1 cellular context compared by ENCODE assay signal in genomic region chr16:14629919-14630619, GRCh38.
TF ChIP-seq lines count a peak whose summit lies in the region.

A gene with protein sequence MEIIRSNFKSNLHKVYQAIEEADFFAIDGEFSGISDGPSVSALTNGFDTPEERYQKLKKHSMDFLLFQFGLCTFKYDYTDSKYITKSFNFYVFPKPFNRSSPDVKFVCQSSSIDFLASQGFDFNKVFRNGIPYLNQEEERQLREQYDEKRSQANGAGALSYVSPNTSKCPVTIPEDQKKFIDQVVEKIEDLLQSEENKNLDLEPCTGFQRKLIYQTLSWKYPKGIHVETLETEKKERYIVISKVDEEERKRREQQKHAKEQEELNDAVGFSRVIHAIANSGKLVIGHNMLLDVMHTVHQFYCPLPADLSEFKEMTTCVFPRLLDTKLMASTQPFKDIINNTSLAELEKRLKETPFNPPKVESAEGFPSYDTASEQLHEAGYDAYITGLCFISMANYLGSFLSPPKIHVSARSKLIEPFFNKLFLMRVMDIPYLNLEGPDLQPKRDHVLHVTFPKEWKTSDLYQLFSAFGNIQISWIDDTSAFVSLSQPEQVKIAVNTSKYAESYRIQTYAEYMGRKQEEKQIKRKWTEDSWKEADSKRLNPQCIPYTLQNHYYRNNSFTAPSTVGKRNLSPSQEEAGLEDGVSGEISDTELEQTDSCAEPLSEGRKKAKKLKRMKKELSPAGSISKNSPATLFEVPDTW (minus strand): TSS chr16:14630260. CDS start chr16:14630125, 135 bp downstream.

TF ChIP-seq in HepG2, 621 proteins besides CTCF, POLR2A, EP300 and RAD21 (continued from another document and continues in another):
- TF ChIP-seq ZGPAT (CRISPR knock-in tag; IDR thresholded peaks at IDR 0.05) (peak; percentile 97; the same call in 1 of the 2 replicates), CBFB (CRISPR knock-in tag; IDR thresholded peaks at IDR 0.05) (peak; percentile 95; the same call in 1 of the 2 replicates), ZC3H13 (CRISPR knock-in tag; IDR thresholded peaks at IDR 0.05) (peak; percentile 47; the same call in 1 of the 2 replicates), ZNF20 (CRISPR knock-in tag; IDR thresholded peaks at IDR 0.05) (peak; percentile 84), ZNF430 (CRISPR knock-in tag; IDR thresholded peaks at IDR 0.05) (peak; percentile 92), SIN3A (IDR thresholded peaks at IDR 0.05; ENCODE audit: borderline replicate concordance, low read depth, low read length) (peak; percentile 97), GZF1 (CRISPR knock-in tag; IDR thresholded peaks at IDR 0.05) (peak; percentile 50; the same call in 1 of the 2 replicates), PPARG (CRISPR knock-in tag; conservative IDR thresholded peaks at IDR 0.05) (no peak; the same call in 1 of the 2 replicates), ZNF446 (CRISPR knock-in tag; IDR thresholded peaks at IDR 0.05) (peak; percentile 99), CEBPB (IDR thresholded peaks at IDR 0.05; ENCODE audit: borderline replicate concordance, low read depth, low read length) (peak; percentile 87; the same call in 1 of the 2 replicates), NR3C1 (CRISPR knock-in tag; IDR thresholded peaks at IDR 0.05) (no peak), ZSCAN22 (CRISPR knock-in tag; IDR thresholded peaks at IDR 0.05) (no peak), FOXO4 (CRISPR knock-in tag; conservative IDR thresholded peaks at IDR 0.05) (0 out of 2 replicates have a peak, but pooled peaks have one; percentile 93), ETV6 (CRISPR knock-in tag; conservative IDR thresholded peaks at IDR 0.05) (peak; percentile 85; the same call in 1 of the 2 replicates), SIX4 (CRISPR knock-in tag; IDR thresholded peaks at IDR 0.05) (peak; percentile 44; the same call in 1 of the 2 replicates), NR2F1 (CRISPR knock-in tag; IDR thresholded peaks at IDR 0.05) (no peak), MEIS1 (CRISPR knock-in tag; IDR thresholded peaks at IDR 0.05; ENCODE audit: borderline replicate concordance) (peak; percentile 85; the same call in 1 of the 2 replicates), SP140L (CRISPR knock-in tag; IDR thresholded peaks at IDR 0.05; ENCODE audit: borderline replicate concordance) (no peak), TSC22D2 (CRISPR knock-in tag; IDR thresholded peaks at IDR 0.05; ENCODE audit: borderline replicate concordance) (no peak), ATF5 (CRISPR knock-in tag; IDR thresholded peaks at IDR 0.05; ENCODE audit: low read depth) (peak; percentile 86; the same call in 1 of the 2 replicates), RAD51 (IDR thresholded peaks at IDR 0.05; ENCODE audit: borderline replicate concordance) (no peak), RBM39 (IDR thresholded peaks at IDR 0.05; ENCODE audit: low read depth, low read length, poor library complexity, severe bottlenecking) (peak; percentile 90), HDAC6 (IDR thresholded peaks at IDR 0.05; ENCODE audit: low read depth, low read length) (no peak), ZBTB7A (CRISPR knock-in tag; IDR thresholded peaks at IDR 0.05) (no peak), ZNF766 (CRISPR knock-in tag; IDR thresholded peaks at IDR 0.05; ENCODE audit: borderline replicate concordance) (peak; percentile 86; the same call in 1 of the 2 replicates), THYN1 (CRISPR knock-in tag; IDR thresholded peaks at IDR 0.05; ENCODE audit: borderline replicate concordance, low read depth) (peak; percentile 94; the same call in 1 of the 2 replicates), SP2 (CRISPR knock-in tag; IDR thresholded peaks at IDR 0.05) (0 out of 2 replicates have a peak, but pooled peaks have one; percentile 41), KAT7 (CRISPR knock-in tag; IDR thresholded peaks at IDR 0.05; ENCODE audit: borderline replicate concordance) (peak; percentile 89; the same call in 1 of the 2 replicates), DMAP1 (CRISPR knock-in tag; IDR thresholded peaks at IDR 0.05) (peak; percentile 97), SOX5 (CRISPR knock-in tag; IDR thresholded peaks at IDR 0.05; ENCODE audit: borderline replicate concordance) (peak; percentile 63; the same call in 1 of the 2 replicates), ERF (CRISPR knock-in tag; IDR thresholded peaks at IDR 0.05) (peak; percentile 97), ZNF724P (CRISPR knock-in tag; IDR thresholded peaks at IDR 0.05; ENCODE audit: borderline replicate concordance) (peak; percentile 90; the same call in 1 of the 2 replicates), CBX1 (IDR thresholded peaks at IDR 0.05; ENCODE audit: low read depth) (no peak), FOSL2 (CRISPR knock-in tag; IDR thresholded peaks at IDR 0.05) (peak; percentile 45; the same call in 1 of the 2 replicates), GABPA (IDR thresholded peaks at IDR 0.05; ENCODE audit: low read depth, low read length) (peak; percentile 69), GABPA (CRISPR knock-in tag; IDR thresholded peaks at IDR 0.05; ENCODE audit: low read depth) (peak; percentile 78), ZNF563 (CRISPR knock-in tag; IDR thresholded peaks at IDR 0.05) (peak; percentile 97)
- TF ChIP-seq, protein P1, sequence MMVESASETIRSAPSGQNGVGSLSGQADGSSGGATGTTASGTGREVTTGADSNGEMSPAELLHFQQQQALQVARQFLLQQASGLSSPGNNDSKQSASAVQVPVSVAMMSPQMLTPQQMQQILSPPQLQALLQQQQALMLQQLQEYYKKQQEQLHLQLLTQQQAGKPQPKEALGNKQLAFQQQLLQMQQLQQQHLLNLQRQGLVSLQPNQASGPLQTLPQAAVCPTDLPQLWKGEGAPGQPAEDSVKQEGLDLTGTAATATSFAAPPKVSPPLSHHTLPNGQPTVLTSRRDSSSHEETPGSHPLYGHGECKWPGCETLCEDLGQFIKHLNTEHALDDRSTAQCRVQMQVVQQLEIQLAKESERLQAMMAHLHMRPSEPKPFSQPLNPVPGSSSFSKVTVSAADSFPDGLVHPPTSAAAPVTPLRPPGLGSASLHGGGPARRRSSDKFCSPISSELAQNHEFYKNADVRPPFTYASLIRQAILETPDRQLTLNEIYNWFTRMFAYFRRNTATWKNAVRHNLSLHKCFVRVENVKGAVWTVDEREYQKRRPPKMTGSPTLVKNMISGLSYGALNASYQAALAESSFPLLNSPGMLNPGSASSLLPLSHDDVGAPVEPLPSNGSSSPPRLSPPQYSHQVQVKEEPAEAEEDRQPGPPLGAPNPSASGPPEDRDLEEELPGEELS (CRISPR knock-in tag; IDR thresholded peaks at IDR 0.05): peak; percentile 60; the same call in 1 of the 2 replicates
- TF ChIP-seq, protein P2, sequence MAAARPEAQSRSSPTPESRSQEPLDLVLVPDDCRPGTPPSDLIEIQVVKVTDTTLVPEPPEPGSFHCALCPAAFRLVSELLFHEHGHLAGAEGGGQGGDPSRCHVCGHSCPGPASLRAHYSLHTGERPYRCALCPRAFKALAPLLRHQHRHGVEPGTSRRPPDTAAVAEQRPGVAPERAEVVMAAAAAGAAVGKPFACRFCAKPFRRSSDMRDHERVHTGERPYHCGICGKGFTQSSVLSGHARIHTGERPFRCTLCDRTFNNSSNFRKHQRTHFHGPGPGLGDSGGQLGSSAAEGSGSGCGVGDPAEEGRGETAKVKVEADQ (CRISPR knock-in tag; IDR thresholded peaks at IDR 0.05; ENCODE audit: borderline replicate concordance): peak; percentile 97
- TF ChIP-seq, protein P3, sequence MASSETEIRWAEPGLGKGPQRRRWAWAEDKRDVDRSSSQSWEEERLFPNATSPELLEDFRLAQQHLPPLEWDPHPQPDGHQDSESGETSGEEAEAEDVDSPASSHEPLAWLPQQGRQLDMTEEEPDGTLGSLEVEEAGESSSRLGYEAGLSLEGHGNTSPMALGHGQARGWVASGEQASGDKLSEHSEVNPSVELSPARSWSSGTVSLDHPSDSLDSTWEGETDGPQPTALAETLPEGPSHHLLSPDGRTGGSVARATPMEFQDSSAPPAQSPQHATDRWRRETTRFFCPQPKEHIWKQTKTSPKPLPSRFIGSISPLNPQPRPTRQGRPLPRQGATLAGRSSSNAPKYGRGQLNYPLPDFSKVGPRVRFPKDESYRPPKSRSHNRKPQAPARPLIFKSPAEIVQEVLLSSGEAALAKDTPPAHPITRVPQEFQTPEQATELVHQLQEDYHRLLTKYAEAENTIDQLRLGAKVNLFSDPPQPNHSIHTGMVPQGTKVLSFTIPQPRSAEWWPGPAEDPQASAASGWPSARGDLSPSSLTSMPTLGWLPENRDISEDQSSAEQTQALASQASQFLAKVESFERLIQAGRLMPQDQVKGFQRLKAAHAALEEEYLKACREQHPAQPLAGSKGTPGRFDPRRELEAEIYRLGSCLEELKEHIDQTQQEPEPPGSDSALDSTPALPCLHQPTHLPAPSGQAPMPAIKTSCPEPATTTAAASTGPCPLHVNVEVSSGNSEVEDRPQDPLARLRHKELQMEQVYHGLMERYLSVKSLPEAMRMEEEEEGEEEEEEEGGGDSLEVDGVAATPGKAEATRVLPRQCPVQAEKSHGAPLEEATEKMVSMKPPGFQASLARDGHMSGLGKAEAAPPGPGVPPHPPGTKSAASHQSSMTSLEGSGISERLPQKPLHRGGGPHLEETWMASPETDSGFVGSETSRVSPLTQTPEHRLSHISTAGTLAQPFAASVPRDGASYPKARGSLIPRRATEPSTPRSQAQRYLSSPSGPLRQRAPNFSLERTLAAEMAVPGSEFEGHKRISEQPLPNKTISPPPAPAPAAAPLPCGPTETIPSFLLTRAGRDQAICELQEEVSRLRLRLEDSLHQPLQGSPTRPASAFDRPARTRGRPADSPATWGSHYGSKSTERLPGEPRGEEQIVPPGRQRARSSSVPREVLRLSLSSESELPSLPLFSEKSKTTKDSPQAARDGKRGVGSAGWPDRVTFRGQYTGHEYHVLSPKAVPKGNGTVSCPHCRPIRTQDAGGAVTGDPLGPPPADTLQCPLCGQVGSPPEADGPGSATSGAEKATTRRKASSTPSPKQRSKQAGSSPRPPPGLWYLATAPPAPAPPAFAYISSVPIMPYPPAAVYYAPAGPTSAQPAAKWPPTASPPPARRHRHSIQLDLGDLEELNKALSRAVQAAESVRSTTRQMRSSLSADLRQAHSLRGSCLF (CRISPR knock-in tag; IDR thresholded peaks at IDR 0.05; ENCODE audit: borderline replicate concordance): peak; percentile 92; the same call in 1 of the 2 replicates
- TF ChIP-seq, protein P4, sequence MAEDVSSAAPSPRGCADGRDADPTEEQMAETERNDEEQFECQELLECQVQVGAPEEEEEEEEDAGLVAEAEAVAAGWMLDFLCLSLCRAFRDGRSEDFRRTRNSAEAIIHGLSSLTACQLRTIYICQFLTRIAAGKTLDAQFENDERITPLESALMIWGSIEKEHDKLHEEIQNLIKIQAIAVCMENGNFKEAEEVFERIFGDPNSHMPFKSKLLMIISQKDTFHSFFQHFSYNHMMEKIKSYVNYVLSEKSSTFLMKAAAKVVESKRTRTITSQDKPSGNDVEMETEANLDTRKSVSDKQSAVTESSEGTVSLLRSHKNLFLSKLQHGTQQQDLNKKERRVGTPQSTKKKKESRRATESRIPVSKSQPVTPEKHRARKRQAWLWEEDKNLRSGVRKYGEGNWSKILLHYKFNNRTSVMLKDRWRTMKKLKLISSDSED (CRISPR knock-in tag; IDR thresholded peaks at IDR 0.05): 0 out of 2 replicates have a peak, but pooled peaks have one; percentile 46
- TF ChIP-seq, protein P5, sequence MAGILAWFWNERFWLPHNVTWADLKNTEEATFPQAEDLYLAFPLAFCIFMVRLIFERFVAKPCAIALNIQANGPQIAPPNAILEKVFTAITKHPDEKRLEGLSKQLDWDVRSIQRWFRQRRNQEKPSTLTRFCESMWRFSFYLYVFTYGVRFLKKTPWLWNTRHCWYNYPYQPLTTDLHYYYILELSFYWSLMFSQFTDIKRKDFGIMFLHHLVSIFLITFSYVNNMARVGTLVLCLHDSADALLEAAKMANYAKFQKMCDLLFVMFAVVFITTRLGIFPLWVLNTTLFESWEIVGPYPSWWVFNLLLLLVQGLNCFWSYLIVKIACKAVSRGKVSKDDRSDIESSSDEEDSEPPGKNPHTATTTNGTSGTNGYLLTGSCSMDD (CRISPR knock-in tag; IDR thresholded peaks at IDR 0.05): 0 out of 2 replicates have a peak, but pooled peaks have one; percentile 83
- TF ChIP-seq, protein P6, sequence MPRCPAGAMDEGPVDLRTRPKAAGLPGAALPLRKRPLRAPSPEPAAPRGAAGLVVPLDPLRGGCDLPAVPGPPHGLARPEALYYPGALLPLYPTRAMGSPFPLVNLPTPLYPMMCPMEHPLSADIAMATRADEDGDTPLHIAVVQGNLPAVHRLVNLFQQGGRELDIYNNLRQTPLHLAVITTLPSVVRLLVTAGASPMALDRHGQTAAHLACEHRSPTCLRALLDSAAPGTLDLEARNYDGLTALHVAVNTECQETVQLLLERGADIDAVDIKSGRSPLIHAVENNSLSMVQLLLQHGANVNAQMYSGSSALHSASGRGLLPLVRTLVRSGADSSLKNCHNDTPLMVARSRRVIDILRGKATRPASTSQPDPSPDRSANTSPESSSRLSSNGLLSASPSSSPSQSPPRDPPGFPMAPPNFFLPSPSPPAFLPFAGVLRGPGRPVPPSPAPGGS (CRISPR knock-in tag; IDR thresholded peaks at IDR 0.05): peak; percentile 99
- TF ChIP-seq, protein P7, sequence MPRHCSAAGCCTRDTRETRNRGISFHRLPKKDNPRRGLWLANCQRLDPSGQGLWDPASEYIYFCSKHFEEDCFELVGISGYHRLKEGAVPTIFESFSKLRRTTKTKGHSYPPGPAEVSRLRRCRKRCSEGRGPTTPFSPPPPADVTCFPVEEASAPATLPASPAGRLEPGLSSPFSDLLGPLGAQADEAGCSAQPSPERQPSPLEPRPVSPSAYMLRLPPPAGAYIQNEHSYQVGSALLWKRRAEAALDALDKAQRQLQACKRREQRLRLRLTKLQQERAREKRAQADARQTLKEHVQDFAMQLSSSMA (CRISPR knock-in tag; IDR thresholded peaks at IDR 0.05): peak; percentile 93
